1 cellular context compared by ENCODE assay signal in the genomic region with DNA sequence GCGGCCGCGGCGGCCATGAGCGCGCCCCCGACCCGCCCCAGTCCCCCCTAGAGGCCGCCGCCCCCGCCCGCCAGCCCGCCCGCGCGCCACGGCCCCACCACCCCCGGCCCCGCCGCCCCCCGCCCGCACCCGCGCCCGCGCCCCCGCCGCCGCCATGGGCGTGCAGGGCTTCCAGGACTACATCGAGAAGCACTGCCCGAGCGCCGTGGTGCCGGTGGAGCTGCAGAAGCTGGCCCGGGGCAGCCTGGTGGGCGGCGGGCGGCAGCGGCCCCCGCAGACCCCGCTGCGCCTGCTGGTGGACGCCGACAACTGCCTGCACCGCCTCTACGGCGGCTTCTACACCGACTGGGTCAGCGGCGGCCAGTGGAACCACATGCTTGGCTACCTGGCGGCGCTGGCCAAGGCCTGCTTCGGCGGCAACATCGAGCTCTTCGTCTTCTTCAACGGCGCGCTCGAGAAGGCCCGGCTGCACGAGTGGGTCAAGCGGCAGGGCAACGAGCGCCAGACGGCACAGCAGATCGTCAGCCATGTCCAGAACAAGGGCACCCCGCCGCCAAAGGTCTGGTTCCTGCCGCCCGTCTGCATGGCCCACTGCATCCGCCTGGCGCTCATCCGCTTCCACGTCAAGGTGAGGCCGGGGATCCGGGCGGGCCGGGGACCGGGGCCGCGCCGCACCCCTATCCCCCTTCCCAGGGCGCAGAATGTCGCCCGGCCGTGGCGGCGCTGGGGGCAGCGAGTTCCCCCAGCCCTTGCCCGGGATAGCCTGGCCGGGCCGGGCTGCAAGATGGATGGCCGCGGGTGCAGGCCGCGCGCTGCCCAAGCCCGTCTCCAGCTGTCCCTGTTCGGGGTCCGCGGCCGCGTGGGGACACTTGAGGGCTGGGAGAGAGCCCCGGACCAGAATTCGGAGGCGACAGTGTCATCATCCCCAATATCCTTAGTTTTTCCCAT.
TF ChIP-seq lines count a peak whose summit lies in the region.

No MANE protein-coding gene starts in this region.

TF ChIP-seq in GM23338, 12 proteins besides CTCF, POLR2A, EP300 and RAD21:
- TF ChIP-seq POLR2AphosphoS5 (IDR thresholded peaks at IDR 0.05; ENCODE audit: low read depth) (peak; percentile 40; the same call in 1 of the 2 replicates), JUNB (IDR thresholded peaks at IDR 0.05; ENCODE audit: unreplicated experiment) (no peak)
